Comparison of ENCODE assay signal across 8 cellular contexts in the genomic region with DNA sequence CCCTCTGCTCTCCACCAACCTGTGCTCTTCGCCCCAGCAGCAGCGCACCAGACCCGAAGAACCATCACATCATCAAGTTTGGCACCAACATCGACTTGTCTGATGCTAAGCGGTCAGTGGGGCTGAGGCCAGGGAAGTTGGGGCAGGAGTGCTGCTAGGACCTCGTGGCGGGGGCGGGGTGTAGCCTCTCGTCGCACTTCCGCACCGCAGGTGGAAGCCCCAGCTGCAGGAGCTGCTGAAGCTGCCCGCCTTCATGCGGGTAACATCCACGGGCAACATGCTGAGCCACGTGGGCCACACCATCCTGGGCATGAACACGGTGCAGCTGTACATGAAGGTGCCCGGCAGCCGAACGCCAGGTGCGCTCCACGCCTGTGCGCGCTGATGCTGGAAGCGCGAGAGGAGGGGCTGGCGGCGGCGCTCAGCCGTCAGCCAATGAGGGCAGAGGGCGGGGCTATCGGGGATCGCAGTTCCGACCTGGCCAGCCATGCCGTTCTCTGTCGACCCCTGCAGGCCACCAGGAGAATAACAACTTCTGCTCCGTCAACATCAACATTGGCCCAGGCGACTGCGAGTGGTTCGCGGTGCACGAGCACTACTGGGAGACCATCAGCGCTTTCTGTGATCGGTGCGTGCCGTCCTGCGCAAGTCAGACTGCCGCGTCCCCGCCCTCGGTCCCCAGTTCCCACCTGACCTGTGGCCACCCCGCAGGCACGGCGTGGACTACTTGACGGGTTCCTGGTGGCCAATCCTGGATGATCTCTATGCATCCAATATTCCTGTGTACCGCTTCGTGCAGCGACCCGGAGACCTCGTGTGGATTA. TPM values are rescaled to one million over a fixed set of nuclear protein-coding genes. Genes with fewer than 3 reads are reported as not detected.
DNase-seq lines count a peak whose midpoint lies in the region; ATAC-seq, FAIRE-seq and TF ChIP-seq lines count a peak whose summit lies in the region.

No MANE protein-coding gene starts in this region.

- no peaks in the 10 kb centered on the region for H3K27me3 Mint-ChIP-seq in CD8-positive, alpha-beta T cell (ENCODE audit: low read depth)
- H3K27me3 Mint-ChIP-seq in mesothelial cell of epicardium (ENCODE audit: low read depth), result no peaks in the 10 kb centered on the region

- no peaks in the 10 kb centered on the region for H3K27me3 ChIP-seq in CD8-positive, alpha-beta T cell (ENCODE audit: insufficient read depth, low read length)

- POLR2A ChIA-PET in CD8-positive, alpha-beta T cell (lab: Charles Lee), result interaction anchor here (0.9 to 2.8 kb wide), 3 partner anchors 17 to 28 kb away, joined by 3 to 22 read pairs (median 3); a partner anchor contains a TSS

- peak overlapping the region; percentile 53 for H3K27ac ChIP-seq in CD8-positive, alpha-beta T cell (ENCODE audit: low read depth, low read length)

- H3K4me3 ChIP-seq in CD8-positive, alpha-beta T cell (ENCODE audit: low read depth, low read length), result peak overlapping the region; percentile 44

- H3K27ac Mint-ChIP-seq in CD8-positive, alpha-beta T cell, result peak overlapping the region; percentile 91
- peak overlapping the region; percentile 9 for H3K27ac Mint-ChIP-seq in mesothelial cell of epicardium

- peaks cover 27% of the 10 kb centered on the region for H3K4me1 ChIP-seq in CD8-positive, alpha-beta T cell (ENCODE audit: insufficient read depth, low read length)

- DNase-seq in CD8-positive, alpha-beta T cell, result peak; percentile 90 to 97 (median 95)
- DNase-seq in NOMO-1 (lab: John Stamatoyannopoulos, UW; ENCODE audit: unreplicated experiment in 2 of 2) (peak; percentile 90 to 91), mesothelial cell of epicardium (ENCODE audit: low spot score in 2 of 2, unreplicated experiment in 2 of 2) (peak; percentile 93 to 94)
- peak; percentile 92 for DNase-seq in activated CD8-positive, alpha-beta memory T cell treated with anti-CD3 and anti-CD28 coated beads, Interleukin-2, amount 50 U/mL, for 4 hours
- DNase-seq in stimulated activated CD8-positive, alpha-beta memory T cell treated with anti-CD3 and anti-CD28 coated beads, Interleukin-2, amount 100 ng/mL, for 48 hours (ENCODE audit: low read depth in 2 of 2), result peak; percentile 89 to 90

- CTCF ChIA-PET in CD8-positive, alpha-beta T cell (lab: Charles Lee), result interaction anchor here (0.8 to 5.2 kb wide), 15 partner anchors 11 to 206 kb away, joined by 3 to 57 read pairs (median 4); a partner anchor contains a TSS

- peaks cover 15% of the 10 kb centered on the region for H3K36me3 ChIP-seq in CD8-positive, alpha-beta T cell (ENCODE audit: insufficient read depth, low read length)

- no peaks in the 10 kb centered on the region for H3K9me3 ChIP-seq in CD8-positive, alpha-beta T cell (ENCODE audit: low read length)

- intact Hi-C loops in CD8-positive, alpha-beta T cell (cut with DNase I, micrococcal nuclease), result loop anchor here (1.0 kb wide), 5 partner anchors 10 to 108 kb away; a partner anchor contains a TSS

- no peaks in the 10 kb centered on the region for H3K9me3 Mint-ChIP-seq in CD8-positive, alpha-beta T cell
- H3K9me3 Mint-ChIP-seq in mesothelial cell of epicardium, result no peaks in the 10 kb centered on the region

- peak; percentile 84 for ATAC-seq in CD8-positive, alpha-beta T cell
- ATAC-seq in GM19351 (IDR thresholded peaks at IDR 0.05; ENCODE audit: unreplicated experiment), result peak; percentile 82
- peak; percentile 74 for ATAC-seq in HG03521 (IDR thresholded peaks at IDR 0.05; ENCODE audit: unreplicated experiment)

- peaks cover 22% of the 10 kb centered on the region for H3K4me1 Mint-ChIP-seq in CD8-positive, alpha-beta T cell (ENCODE audit: low read depth)
- H3K4me1 Mint-ChIP-seq in mesothelial cell of epicardium, result peaks cover 13% of the 10 kb centered on the region

- peak; percentile 97 for TF ChIP-seq CTCF in CD8-positive, alpha-beta T cell (IDR thresholded peaks at IDR 0.05)
- TF ChIP-seq CTCF in mesothelial cell of epicardium (IDR thresholded peaks at IDR 0.05; ENCODE audit: unreplicated experiment), result peak; percentile 100

- peaks cover 43% of the 10 kb centered on the region for H3K36me3 Mint-ChIP-seq in CD8-positive, alpha-beta T cell
- peaks cover 17% of the 10 kb centered on the region for H3K36me3 Mint-ChIP-seq in mesothelial cell of epicardium

- FAIRE-seq in endometrium (lab: Jason Lieb, UNC), result peak; percentile 87

- H3K4me3 Mint-ChIP-seq in CD8-positive, alpha-beta T cell, result peak overlapping the region; percentile 68
- no peak overlapping the region for H3K4me3 Mint-ChIP-seq in mesothelial cell of epicardium

RNA-seq across cellular contexts. Expression of a gene that starts 3.2 kb away (rescaled TPM):
- total RNA-seq in CD8-positive, alpha-beta T cell, result 10 to 100 TPM; 33.3 to 33.7 TPM
- 12.3 to 15.4 TPM (median 15.2 TPM) in 3 replicates for total RNA-seq in mesothelial cell of epicardium

RNA-seq across cellular contexts. Expression of a gene that starts 5.7 kb away (rescaled TPM):
- total RNA-seq in CD8-positive, alpha-beta T cell, result 10 to 100 TPM; 14.3 to 16.5 TPM
- total RNA-seq in mesothelial cell of epicardium, result 63.9 to 67.2 TPM (median 66.4 TPM) in 3 replicates

RNA-seq across cellular contexts. Expression of a gene that starts 6.2 kb away (rescaled TPM):
- total RNA-seq in CD8-positive, alpha-beta T cell, result 10 to 100 TPM; 10.4 to 12.4 TPM
- total RNA-seq in mesothelial cell of epicardium, result 12.5 to 13.0 TPM (median 13.0 TPM) in 3 replicates

RNA-seq across cellular contexts. Expression of a gene that starts 17.6 kb away (rescaled TPM):
- total RNA-seq in CD8-positive, alpha-beta T cell, result 100 to 1,000 TPM; 332 to 349 TPM
- 88.4 to 96.3 TPM (median 94.4 TPM) in 3 replicates for total RNA-seq in mesothelial cell of epicardium

RNA-seq across cellular contexts. Expression of a gene that starts 36.9 kb away (rescaled TPM):
- 100 to 1,000 TPM; 243 to 245 TPM for total RNA-seq in CD8-positive, alpha-beta T cell
- 333 to 339 TPM (median 337 TPM) in 3 replicates for total RNA-seq in mesothelial cell of epicardium

Comparison
In these comparisons a context has a peak if more than half of its experiments do, and no peak if none do; other contexts are left out.
1. Peak in every context shown above with its lines: DNase-seq, ATAC-seq, H3K4me3 ChIP-seq and H3K27ac ChIP-seq.